Comparison of ENCODE assay signal across 1 cellular context in the genomic region with DNA sequence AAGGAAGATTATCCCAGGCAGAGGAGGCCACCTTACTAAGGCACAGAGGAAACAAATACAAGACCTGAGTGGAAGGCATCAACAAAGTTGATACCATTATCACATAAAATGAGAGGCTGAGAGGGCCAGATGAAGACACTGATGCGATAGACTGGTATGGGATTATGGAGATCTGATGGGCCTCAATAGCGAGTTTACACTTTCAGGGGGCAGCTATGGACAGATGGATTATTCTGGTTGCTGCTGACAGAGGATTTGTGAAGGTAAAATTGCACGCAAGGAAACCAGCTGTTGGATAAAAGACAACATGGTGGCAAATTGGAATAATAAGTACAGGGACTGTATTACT.
TF ChIP-seq lines count a peak whose summit lies in the region.

No MANE protein-coding gene starts in this region.

TF ChIP-seq in IMR-90, 13 proteins besides CTCF, POLR2A, EP300 and RAD21 (continued from another document):
- no peak for TF ChIP-seq CEBPB (IDR thresholded peaks at IDR 0.05; ENCODE audit: low read depth, low read length)
- no peak for TF ChIP-seq SMC3 (IDR thresholded peaks at IDR 0.05; ENCODE audit: low read depth, low read length)
